In genomic region chr17:68331932-68332331, GRCh38 we compare ENCODE assay signal across 1 cellular context. TPM values are rescaled to one million over a fixed set of nuclear protein-coding genes. Genes with fewer than 3 reads are reported as not detected.
"Had no signal": no experiment of that assay in that cellular context is flagged by ENCODE, and none has a peak within 500 bp of the region (broad histone marks: within the 10 kb centered on the region; RNA-seq: fewer than 3 reads in every experiment).

No MANE protein-coding gene starts in this region.

RNA-seq across cellular contexts. Expression of gene SLC16A6, which starts 41.0 kb away (rescaled TPM):
- total RNA-seq: left ventricle myocardium superior had no signal
